12 cellular contexts compared by ENCODE assay signal in the genomic region with DNA sequence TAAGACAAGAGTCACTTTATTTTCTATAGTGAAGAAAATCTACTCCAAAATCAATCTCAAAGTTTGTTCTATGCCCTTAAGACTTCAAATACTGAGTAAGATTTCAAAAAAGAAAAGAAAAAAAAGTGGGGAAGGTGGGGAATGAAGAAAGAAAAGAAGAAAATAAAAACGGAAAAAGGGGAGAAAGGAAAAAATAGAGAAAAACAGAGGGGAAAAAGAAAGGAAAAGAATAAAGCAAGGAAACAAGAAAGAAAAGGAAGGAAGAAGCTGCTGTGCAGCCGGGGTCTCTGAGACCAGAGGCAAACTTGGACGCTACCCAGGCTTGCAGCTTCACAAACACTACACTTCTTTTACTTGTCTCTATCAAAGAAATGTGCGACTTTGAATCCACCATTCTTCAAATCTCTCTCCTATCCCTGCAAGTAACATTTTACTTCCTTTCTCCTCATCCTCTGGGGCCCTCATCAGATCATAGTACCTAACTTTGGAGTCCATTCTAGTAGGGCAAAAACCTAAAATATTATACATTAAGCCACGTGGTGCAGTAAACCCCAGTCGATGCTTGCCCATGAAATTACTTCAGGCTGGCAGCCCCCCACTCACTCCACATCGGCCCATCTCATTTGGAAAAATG.
DNase-seq lines count a peak whose midpoint lies in the region; ATAC-seq, FAIRE-seq and TF ChIP-seq lines count a peak whose summit lies in the region.
"Had no signal": no experiment of that assay in that cellular context is flagged by ENCODE, and none has a peak within 500 bp of the region (broad histone marks: within the 10 kb centered on the region; RNA-seq: fewer than 3 reads in every experiment).

No MANE protein-coding gene starts in this region.

- ATAC-seq in aorta (ENCODE audit: low FRiP score) = no peak
- no peak for ATAC-seq in HG03039 (IDR thresholded peaks at IDR 0.05; ENCODE audit: unreplicated experiment)
- no peak for ATAC-seq in GM21360 (IDR thresholded peaks at IDR 0.05; ENCODE audit: unreplicated experiment)

- peak overlapping the region; percentile 82 for H3K9ac ChIP-seq in astrocyte (ENCODE audit: low read length)

- H3K4me1 ChIP-seq in astrocyte (ENCODE audit: insufficient read depth, low read length) = peaks cover 28% of the 10 kb centered on the region
- peaks cover 23% of the 10 kb centered on the region for H3K4me1 ChIP-seq in mononuclear cell (ENCODE audit: insufficient read depth, low read length)
- H3K4me1 ChIP-seq in aorta (ENCODE audit: control insufficient read depth in 1 of 2, insufficient read depth in 2 of 2, low read length in 2 of 2) = peaks cover 2 to 6% of the 10 kb centered on the region in 2 donors
- H3K4me1 ChIP-seq: BE2C had no signal

- FAIRE-seq in astrocyte (lab: Jason Lieb, UNC) = no peak
- FAIRE-seq: colon, GM12892 had no signal

- no peaks in the 10 kb centered on the region for H3K9me3 Mint-ChIP-seq in astrocyte (ENCODE audit: unreplicated experiment)

- intact Hi-C loops in aorta (cut with DNase I) = loop anchor here (5.0 to 10.0 kb wide), 11 partner anchors 46 to 759 kb away; partner anchors contain the start of gene FOXP1 (in 1 of the 2)

- peaks cover 4% of the 10 kb centered on the region for H4K20me1 ChIP-seq in astrocyte (ENCODE audit: insufficient read depth, low read length)

- WGBS in aorta, 2 donors = 2 to 5% methylated on average over 7 of the region's 7 CpGs

- peak; percentile 20 for DNase-seq in stimulated activated CD4-positive, alpha-beta T cell treated with anti-CD3 and anti-CD28 coated beads, Interleukin-15, amount 100 ng/mL, for 24 hours
- no peak for DNase-seq in stimulated activated CD4-positive, alpha-beta T cell treated with anti-CD3 and anti-CD28 coated beads, Interleukin-12 subunit alpha, Interleukin-12 subunit beta, amount 100 ng/mL, for 4 hours
- DNase-seq in astrocyte (ENCODE audit: low read depth) (no peak), aorta (no peak), HUDEP-2 (lab: John Stamatoyannopoulos, UW; ENCODE audit: unreplicated experiment in 76 of 76) (no peak)
- DNase-seq: BE2C, NCI-H1105 had no signal

- H3K36me3 Mint-ChIP-seq in astrocyte (ENCODE audit: low read depth, unreplicated experiment) = peaks cover 1% of the 10 kb centered on the region

- H3K27me3 Mint-ChIP-seq in astrocyte (ENCODE audit: low read depth, unreplicated experiment) = no peaks in the 10 kb centered on the region

- H3K4me1 Mint-ChIP-seq in astrocyte (ENCODE audit: low read depth, unreplicated experiment) = peaks cover 58% of the 10 kb centered on the region

- H3K9me3 ChIP-seq in astrocyte (ENCODE audit: insufficient read depth, low read depth, low read length) (no peaks in the 10 kb centered on the region), mononuclear cell (ENCODE audit: low read depth, low read length) (no peaks in the 10 kb centered on the region), aorta (ENCODE audit: control insufficient read depth, low read length) (no peaks in the 10 kb centered on the region)
- H3K9me3 ChIP-seq: BE2C had no signal

- H3K27me3 ChIP-seq in astrocyte (ENCODE audit: insufficient read depth, low read length) (no peaks in the 10 kb centered on the region), mononuclear cell (ENCODE audit: insufficient read depth, low read length) (no peaks in the 10 kb centered on the region), aorta (ENCODE audit: control insufficient read depth in 1 of 2, insufficient read depth in 2 of 2, low read length in 1 of 2) (no peaks in the 10 kb centered on the region)
- H3K27me3 ChIP-seq: BE2C had no signal

- TF ChIP-seq CTCF in astrocyte (IDR thresholded peaks at IDR 0.05; ENCODE audit: insufficient read depth, low read depth, low read length) = no peak

- peak overlapping the region; percentile 56 for H3K4me3 ChIP-seq in astrocyte (ENCODE audit: insufficient read depth, low read depth, low read length)
- H3K4me3 ChIP-seq in mononuclear cell (ENCODE audit: low read length) = peak overlapping the region; percentile 47
- peak overlapping the region; percentile 9 to 54 for H3K4me3 ChIP-seq in aorta (ENCODE audit: low read length in 2 of 2)

- H3K27ac Mint-ChIP-seq in astrocyte (ENCODE audit: unreplicated experiment) = peak overlapping the region; percentile 84

- peaks cover 95% of the 10 kb centered on the region for H3K79me2 ChIP-seq in astrocyte (ENCODE audit: insufficient read depth, low read length)

- H3K4me3 Mint-ChIP-seq in astrocyte (ENCODE audit: unreplicated experiment) = peak overlapping the region; percentile 88

- no peaks in the 10 kb centered on the region for H3K36me3 ChIP-seq in astrocyte (ENCODE audit: insufficient read depth, low read length)
- H3K36me3 ChIP-seq in aorta (ENCODE audit: control insufficient read depth in 1 of 2, insufficient read depth in 2 of 2, low read length in 1 of 2) = no peaks in the 10 kb centered on the region
- H3K36me3 ChIP-seq: BE2C had no signal

- H2AFZ ChIP-seq in astrocyte (ENCODE audit: low read depth, low read length) = no peak overlapping the region

- peak overlapping the region; percentile 72 for H3K27ac ChIP-seq in astrocyte (ENCODE audit: low read depth, low read length)
- H3K27ac ChIP-seq in aorta (ENCODE audit: low read depth in 1 of 2, low read length in 2 of 2) = peak overlapping the region; percentile 70 to 90

- peak overlapping the region; percentile 86 for H3K4me2 ChIP-seq in astrocyte (ENCODE audit: low read length)
